ENCODE assay signal across 8 cellular contexts in genomic region chr16:46853713-46854443, GRCh38. TPM values are rescaled to one million over a fixed set of nuclear protein-coding genes. Genes with fewer than 3 reads are reported as not detected.
DNase-seq lines count a peak whose midpoint lies in the region; ATAC-seq and TF ChIP-seq lines count a peak whose summit lies in the region.

No MANE protein-coding gene starts in this region.

- H3F3A ChIP-seq in Loucy (ENCODE audit: low read depth), result no peaks in the 10 kb centered on the region
- H3F3A ChIP-seq in SU-DHL-6 (ENCODE audit: insufficient read depth), result no peaks in the 10 kb centered on the region

- peak; percentile 70 for ATAC-seq in GM18498 (IDR thresholded peaks at IDR 0.05; ENCODE audit: unreplicated experiment)
- peak; percentile 83 to 87 for ATAC-seq in left cardiac atrium
- no peak for ATAC-seq in HG02623 (IDR thresholded peaks at IDR 0.05; ENCODE audit: unreplicated experiment)

- no peaks in the 10 kb centered on the region for H3K9me3 ChIP-seq in Loucy (ENCODE audit: insufficient read depth, low read depth, low read length)
- no peaks in the 10 kb centered on the region for H3K9me3 ChIP-seq in SU-DHL-6 (ENCODE audit: insufficient read depth, low read length)

- H3K79me2 ChIP-seq in Loucy (ENCODE audit: insufficient read depth, low read length) (no peaks in the 10 kb centered on the region), SU-DHL-6 (ENCODE audit: insufficient read depth, low read length) (no peaks in the 10 kb centered on the region)

- DNase-seq in amniotic epithelial cell (ENCODE audit: low read depth), result peak; percentile 64
- peak; percentile 75 for DNase-seq in left cardiac atrium
- DNase-seq in putamen (ENCODE audit: low spot score), result peak; percentile 81

- H3K36me3 ChIP-seq in Loucy (ENCODE audit: insufficient read depth, low read length) (no peaks in the 10 kb centered on the region), SU-DHL-6 (ENCODE audit: low read length) (no peaks in the 10 kb centered on the region)

- TF ChIP-seq CTCF in 22Rv1 (IDR thresholded peaks at IDR 0.05) (peak; percentile 92), Loucy (conservative IDR thresholded peaks at IDR 0.05; ENCODE audit: low read length) (peak; percentile 66), SU-DHL-6 (IDR thresholded peaks at IDR 0.05; ENCODE audit: insufficient read depth, low read length, poor library complexity, severe bottlenecking) (peak; percentile 60)

- H3K9me2 ChIP-seq in Loucy (replicated peaks; ENCODE audit: low read depth, low read length) (no peaks in the 10 kb centered on the region), SU-DHL-6 (replicated peaks; ENCODE audit: insufficient read depth, low read length) (no peaks in the 10 kb centered on the region)

- H3K9ac ChIP-seq in Loucy (ENCODE audit: low read depth, low read length, poor library complexity, severe bottlenecking) (no peak overlapping the region), SU-DHL-6 (ENCODE audit: low read length) (no peak overlapping the region)

- H4K20me1 ChIP-seq in Loucy (ENCODE audit: insufficient read depth, low read length, poor library complexity, severe bottlenecking), result no peaks in the 10 kb centered on the region
- no peaks in the 10 kb centered on the region for H4K20me1 ChIP-seq in SU-DHL-6 (ENCODE audit: low read depth, low read length)

- H3K27me3 ChIP-seq in Loucy (ENCODE audit: insufficient read depth, low read length, poor library complexity, severe bottlenecking) (no peaks in the 10 kb centered on the region), SU-DHL-6 (ENCODE audit: low read length) (no peaks in the 10 kb centered on the region)

- intact Hi-C loops in left cardiac atrium (cut with DNase I), result loop anchor here (1.0 to 5.0 kb wide), 4 partner anchors 53 to 1313 kb away; no protein-coding TSS in a partner anchor

- H3K4me3 ChIP-seq in Loucy (ENCODE audit: low read length, poor library complexity, severe bottlenecking) (no peak overlapping the region), SU-DHL-6 (ENCODE audit: insufficient read depth, low read length, poor library complexity, severe bottlenecking) (no peak overlapping the region)

- H2AFZ ChIP-seq in Loucy (ENCODE audit: low read length) (no peak overlapping the region), SU-DHL-6 (ENCODE audit: low read depth, low read length, severe bottlenecking) (no peak overlapping the region)

- H3K4me2 ChIP-seq in Loucy (ENCODE audit: low read depth, low read length, poor library complexity, severe bottlenecking) (no peak overlapping the region), SU-DHL-6 (ENCODE audit: low read depth, low read length, poor library complexity, severe bottlenecking) (no peak overlapping the region)

- H3K4me1 ChIP-seq in Loucy (ENCODE audit: insufficient read depth, low read length, poor library complexity, severe bottlenecking), result no peaks in the 10 kb centered on the region

- H3K27ac ChIP-seq in 22Rv1 (no peak overlapping the region), SU-DHL-6 (ENCODE audit: low read depth, low read length) (no peak overlapping the region)

RNA-seq across cellular contexts. Expression of gene C16orf87, which starts 22.9 kb away (rescaled TPM):
- total RNA-seq in left cardiac atrium, result 10 to 100 TPM in 1 of 2 donors, 1 to 10 TPM in 1; 8.6 to 10.2 TPM

RNA-seq across cellular contexts. Expression of gene GPT2, which starts 30.3 kb away (rescaled TPM):
- total RNA-seq in left cardiac atrium, result 10 to 100 TPM; 14.0 to 24.5 TPM
